In genomic region chr17:78428025-78428575, GRCh38 we compare ENCODE assay signal across 19 cellular contexts. TPM values are rescaled to one million over a fixed set of nuclear protein-coding genes. Genes with fewer than 3 reads are reported as not detected.
DNase-seq lines count a peak whose midpoint lies in the region; ATAC-seq, FAIRE-seq and TF ChIP-seq lines count a peak whose summit lies in the region.
"Had no signal": no experiment of that assay in that cellular context is flagged by ENCODE, and none has a peak within 500 bp of the region (broad histone marks: within the 10 kb centered on the region; RNA-seq: fewer than 3 reads in every experiment).

No MANE protein-coding gene starts in this region.

- no peak overlapping the region for H3K23ac ChIP-seq in H1 (ENCODE audit: insufficient read length)

- 96% methylated on average over 20 of the region's 20 CpGs; no CpG with 5 or more reads in 1 of the 2 experiments for WGBS in H1 (ENCODE audit: extremely low coverage in 1 of 2, insufficient coverage in 1 of 2, insufficient read length in 1 of 2, insufficient replicate concordance in 2 of 2, low coverage in 1 of 2, low lambda C conversion rate in 2 of 2, missing lambda C conversion rate in 1 of 2), 2 experiments

- H3K4me3 Mint-ChIP-seq in neural crest cell, result no peak overlapping the region

- H3K27ac Mint-ChIP-seq in neural crest cell (ENCODE audit: unreplicated experiment), result peak overlapping the region; percentile 92

- H2AK5ac ChIP-seq in H1 (ENCODE audit: low read depth, low read length), result no peak overlapping the region

- H2BK12ac ChIP-seq in H1 (ENCODE audit: low read depth, low read length), result no peak overlapping the region

- no peak overlapping the region for H3K4me2 ChIP-seq in H1 (ENCODE audit: insufficient read depth in 1 of 2, low read depth in 2 of 2, low read length in 2 of 2)
- no peak overlapping the region for H3K4me2 ChIP-seq in osteoblast (ENCODE audit: insufficient read depth, low read length)
- H3K4me2 ChIP-seq: KMS-11 had no signal

- H4K8ac ChIP-seq in H1 (ENCODE audit: extremely low read depth, insufficient read depth, low read length), result peak overlapping the region; percentile 14; the same call in 1 of the 2 replicates

- H3K4ac ChIP-seq in H1 (replicated peaks; ENCODE audit: insufficient read length, low read depth, low read length), result no peak overlapping the region

- CTCF ChIA-PET in HEK293 (lab: Yijun Ruan, JAX) (no interaction called here), H1 (lab: Charles Lee; ENCODE audit: partially characterized antibody) (interaction anchor here (0.8 to 13.7 kb wide), 5 partner anchors 9 to 191 kb away, joined by 3 to 257 read pairs (median 4); partner anchors contain the start of gene SOCS3)

- peak; percentile 51 for DNase-seq in H7
- DNase-seq in H1 (ENCODE audit: low read depth in 1 of 2, low spot score in 2 of 2), result no peak
- no peak for DNase-seq in neural crest cell (ENCODE audit: low read depth, low spot score)
- DNase-seq in globus pallidus (ENCODE audit: low spot score), result no peak
- no peak for DNase-seq in osteoblast (ENCODE audit: insufficient read length, low spot score, missing footprints)
- DNase-seq: ACHN, AML-193, COR-L47, NCI-H1092, NCI-H146, NCI-H2081, NCI-H510A, NCI-H774, PC-3 had no signal

- peaks cover 19% of the 10 kb centered on the region for H3K36me3 ChIP-seq in H7 (replicated peaks; ENCODE audit: control insufficient read depth, insufficient read depth, low read length)
- H3K36me3 ChIP-seq in HEK293 (ENCODE audit: control insufficient read depth in 2 of 2, insufficient read depth in 1 of 2, low read length in 2 of 2), result peaks cover 3 to 63% of the 10 kb centered on the region in 2 experiments; a peak in 2 of 3 replicates
- H3K36me3 ChIP-seq in H1 (ENCODE audit: control insufficient read depth in 2 of 4, insufficient read depth in 4 of 4, low read length in 3 of 4), result peaks cover 9 to 24% (median 22%) of the 10 kb centered on the region in 4 experiments; a peak in 6 of 8 replicates
- H3K36me3 ChIP-seq in osteoblast (ENCODE audit: insufficient read depth, low read length), result peaks cover 43% of the 10 kb centered on the region

- H3K4me1 ChIP-seq in HEK293 (ENCODE audit: control insufficient read depth, insufficient read depth, low read length) (no peaks in the 10 kb centered on the region), H1 (replicated peaks in 1 of 4; ENCODE audit: control insufficient read depth in 3 of 4, insufficient read depth in 4 of 4, low read length in 3 of 4) (peaks cover 0 to 14% (median 9%) of the 10 kb centered on the region in 4 experiments; a peak in 5 of 7 replicates), osteoblast (ENCODE audit: insufficient read depth, low read length) (no peaks in the 10 kb centered on the region)
- H3K4me1 ChIP-seq: HAP-1 had no signal

- H4K5ac ChIP-seq in H1 (ENCODE audit: insufficient read length, low read depth, low read length), result no peak overlapping the region

- no peak overlapping the region for H4K91ac ChIP-seq in H1 (replicated peaks; ENCODE audit: insufficient read length, low read length)

- no peak overlapping the region for H2AFZ ChIP-seq in H1 (ENCODE audit: low read length)
- no peak overlapping the region for H2AFZ ChIP-seq in osteoblast (ENCODE audit: low read length)

- TF ChIP-seq RAD21 in H1 (IDR thresholded peaks at IDR 0.05 in 1 of 2, conservative IDR thresholded peaks at IDR 0.05 in 1 of 2; ENCODE audit: low read depth in 2 of 2, low read length in 2 of 2), result no peak

- H3K4me1 Mint-ChIP-seq in neural crest cell, result peaks cover 9% of the 10 kb centered on the region

- H3K9me3 Mint-ChIP-seq in neural crest cell, result no peaks in the 10 kb centered on the region

- H3K79me2 ChIP-seq in H1 (ENCODE audit: control insufficient read depth in 1 of 2, insufficient read depth in 2 of 2, low read length in 2 of 2) (peaks cover 0 to under 1% of the 10 kb centered on the region in 2 experiments; a peak in 1 of 4 replicates), osteoblast (ENCODE audit: insufficient read depth, low read length) (no peaks in the 10 kb centered on the region)

- H3K23me2 ChIP-seq in H1 (ENCODE audit: low read depth, low read length), result no peaks in the 10 kb centered on the region; the same call in 1 of the 2 replicates

- H2BK20ac ChIP-seq in H1 (ENCODE audit: low read length), result no peak overlapping the region

- H2BK5ac ChIP-seq in H1 (ENCODE audit: low read depth, low read length), result no peak overlapping the region

- FAIRE-seq in H1 (lab: Jason Lieb, UNC), result no peak
- FAIRE-seq: GM12892 had no signal

- TF ChIP-seq CTCF in HEK293 (tag by site-specific recombination; IDR thresholded peaks at IDR 0.05) (no peak), H1 (IDR thresholded peaks at IDR 0.05; ENCODE audit: control extremely low read depth in 1 of 3, insufficient read depth in 1 of 3, low read depth in 1 of 3, low read length in 3 of 3) (no peak), neural crest cell (conservative IDR thresholded peaks at IDR 0.05) (no peak), osteoblast (IDR thresholded peaks at IDR 0.05; ENCODE audit: extremely low read depth, low read depth, low read length) (no peak)

- POLR2A ChIA-PET in HEK293 (lab: Yijun Ruan, JAX), result interaction anchor here (0.7 kb wide), 1 partner anchor 686 kb away, joined by 4 read pairs; no protein-coding TSS in a partner anchor
- POLR2A ChIA-PET in H1 (lab: Charles Lee; ENCODE audit: partially characterized antibody), result interaction anchor here (0.6 to 1.6 kb wide), 4 partner anchors 62 to 744 kb away, joined by 3 to 4 read pairs (median 3); partner anchors contain the start of gene USP36

- H3K79me1 ChIP-seq in H1 (ENCODE audit: low read depth, low read length), result no peaks in the 10 kb centered on the region

- peaks cover 2 to 3% of the 10 kb centered on the region in 2 experiments for H4K20me1 ChIP-seq in H1 (replicated peaks in 1 of 2; ENCODE audit: control insufficient read depth in 1 of 2, insufficient read depth in 2 of 2, low read length in 2 of 2)
- H4K20me1 ChIP-seq in osteoblast (ENCODE audit: insufficient read depth, low read length), result peaks cover 13% of the 10 kb centered on the region

- H3K9ac ChIP-seq in H1 (replicated peaks in 1 of 4; ENCODE audit: extremely low read depth in 1 of 4, low read depth in 3 of 4, low read length in 3 of 4), result no peak overlapping the region; a peak in 1 of 7 replicates
- H3K9ac ChIP-seq: KMS-11 had no signal

- peaks cover 3% of the 10 kb centered on the region for H3K36me3 Mint-ChIP-seq in neural crest cell (ENCODE audit: low read depth)

- no peak overlapping the region for H2BK15ac ChIP-seq in H1 (ENCODE audit: low read length)

- H3K14ac ChIP-seq in H1 (ENCODE audit: insufficient read length), result no peak overlapping the region

- H2BK120ac ChIP-seq in H1 (replicated peaks; ENCODE audit: low read depth, low read length), result no peak overlapping the region

- ATAC-seq in HG02885 (IDR thresholded peaks at IDR 0.05; ENCODE audit: poor library complexity, unreplicated experiment), result no peak
- ATAC-seq: PC-3 had no signal

- H3K9me3 ChIP-seq in HEK293 (ENCODE audit: control insufficient read depth, insufficient read depth, low read depth, low read length), result no peaks in the 10 kb centered on the region
- H3K9me3 ChIP-seq in H1 (ENCODE audit: insufficient read depth in 2 of 2, low read depth in 1 of 2, low read length in 1 of 2), result no peaks in the 10 kb centered on the region
- no peaks in the 10 kb centered on the region for H3K9me3 ChIP-seq in osteoblast (ENCODE audit: low read depth, low read length)
- H3K9me3 ChIP-seq: HAP-1 had no signal

- H3K27ac ChIP-seq in HEK293 (ENCODE audit: extremely low read depth, low read depth, low read length), result no peak overlapping the region
- no peak overlapping the region for H3K27ac ChIP-seq in H1 (ENCODE audit: low read depth, low read length)
- no peak overlapping the region for H3K27ac ChIP-seq in osteoblast (ENCODE audit: low read depth, low read length)
- H3K27ac ChIP-seq: KMS-11 had no signal

- no peak for TF ChIP-seq POLR2A in H1 (IDR thresholded peaks at IDR 0.05; ENCODE audit: control extremely low read depth in 1 of 2, low read depth in 2 of 2, low read length in 2 of 2)

- no peaks in the 10 kb centered on the region for H3K27me3 Mint-ChIP-seq in neural crest cell (ENCODE audit: low read depth)

- no peak for TF ChIP-seq EP300 in H1 (IDR thresholded peaks at IDR 0.05; ENCODE audit: borderline replicate concordance in 1 of 2, low read depth in 2 of 2, low read length in 2 of 2)

- no peaks in the 10 kb centered on the region for H3K27me3 ChIP-seq in H7 (ENCODE audit: control insufficient read depth, insufficient read depth, low read length)
- H3K27me3 ChIP-seq in H1 (replicated peaks in 1 of 4; ENCODE audit: control insufficient read depth in 3 of 4, extremely low read depth in 1 of 4, insufficient read depth in 3 of 4, low read length in 3 of 4), result no peaks in the 10 kb centered on the region
- H3K27me3 ChIP-seq in osteoblast (ENCODE audit: insufficient read depth, low read length), result no peaks in the 10 kb centered on the region

- H3K4me3 ChIP-seq in H7 (ENCODE audit: insufficient read depth, low read depth, low read length), result no peak overlapping the region
- H3K4me3 ChIP-seq in HEK293 (ENCODE audit: low read depth, low read length), result no peak overlapping the region
- H3K4me3 ChIP-seq in H1 (ENCODE audit: extremely low read depth in 1 of 4, insufficient read depth in 2 of 4, low read depth in 3 of 4, low read length in 4 of 4), result no peak overlapping the region
- H3K4me3 ChIP-seq in osteoblast (ENCODE audit: insufficient read depth, low read length), result no peak overlapping the region
- H3K4me3 ChIP-seq: HAP-1 had no signal

- no peak overlapping the region for H3K18ac ChIP-seq in H1 (ENCODE audit: extremely low read depth, low read length)

- H3K56ac ChIP-seq in H1 (replicated peaks; ENCODE audit: insufficient read length, low read depth, low read length), result no peak overlapping the region

TF ChIP-seq in H1, 55 proteins besides CTCF, POLR2A, EP300 and RAD21 (continues in another document):
- TF ChIP-seq CTBP2 (IDR thresholded peaks at IDR 0.05; ENCODE audit: borderline replicate concordance, insufficient read depth, insufficient read length, low read length) (no peak), BRCA1 (IDR thresholded peaks at IDR 0.05; ENCODE audit: low read depth, low read length) (no peak), PHF8 (conservative IDR thresholded peaks at IDR 0.05; ENCODE audit: low read depth, low read length) (no peak), MAFK (IDR thresholded peaks at IDR 0.05; ENCODE audit: low read depth, low read length) (no peak)

RNA-seq across cellular contexts. Expression of gene PGS1, which starts 49.7 kb away (rescaled TPM):
- total RNA-seq in H7 (2014; rRNA removed; shearing (Covaris generic)), result 63.7 and 71.8 TPM in 2 replicates
- 56.7 and 60.0 TPM in 2 replicates for total RNA-seq in H1 (2021; fragmentation: NEBNext Ultra II Directional; extraction: Animal tissue kit (Norgen Biotek cat#: 25700))
- 46.7 and 69.3 TPM in 2 replicates for polyA plus RNA-seq in H1 (2011; rRNA removed)
- 69.5 TPM for polyA plus RNA-seq in H1 (2011; cell fraction: cytosol; rRNA removed)
- polyA plus RNA-seq in H1 (2011; cell fraction: nucleus; rRNA removed), result 180 TPM
- 38.8 to 53.2 TPM (median 48.6 TPM) in 4 replicates for polyA plus RNA-seq in H1 (2012, experiment 1 of 2)
- 42.4 TPM for polyA plus RNA-seq in H1 (2012, experiment 2 of 2)
- 34.5 TPM for polyA plus RNA-seq in H1 (2013, experiment 1 of 2)
- polyA plus RNA-seq in H1 (2013, experiment 2 of 2), result 33.4 TPM
- polyA minus RNA-seq in H1 (2011; rRNA and poly(A)+ RNA removed), result 49.7 and 65.7 TPM in 2 replicates
- polyA minus RNA-seq in H1 (2011; cell fraction: cytosol; rRNA and poly(A)+ RNA removed), result 37.5 TPM
- 62.2 TPM for polyA minus RNA-seq in H1 (2011; cell fraction: nucleus; rRNA and poly(A)+ RNA removed)
- 42.7 and 52.0 TPM in 2 replicates for total RNA-seq in neural crest cell
- total RNA-seq in osteoblast, result 34.4 and 39.5 TPM in 2 replicates
